Comparison of ENCODE assay signal across 12 cellular contexts in the genomic region with DNA sequence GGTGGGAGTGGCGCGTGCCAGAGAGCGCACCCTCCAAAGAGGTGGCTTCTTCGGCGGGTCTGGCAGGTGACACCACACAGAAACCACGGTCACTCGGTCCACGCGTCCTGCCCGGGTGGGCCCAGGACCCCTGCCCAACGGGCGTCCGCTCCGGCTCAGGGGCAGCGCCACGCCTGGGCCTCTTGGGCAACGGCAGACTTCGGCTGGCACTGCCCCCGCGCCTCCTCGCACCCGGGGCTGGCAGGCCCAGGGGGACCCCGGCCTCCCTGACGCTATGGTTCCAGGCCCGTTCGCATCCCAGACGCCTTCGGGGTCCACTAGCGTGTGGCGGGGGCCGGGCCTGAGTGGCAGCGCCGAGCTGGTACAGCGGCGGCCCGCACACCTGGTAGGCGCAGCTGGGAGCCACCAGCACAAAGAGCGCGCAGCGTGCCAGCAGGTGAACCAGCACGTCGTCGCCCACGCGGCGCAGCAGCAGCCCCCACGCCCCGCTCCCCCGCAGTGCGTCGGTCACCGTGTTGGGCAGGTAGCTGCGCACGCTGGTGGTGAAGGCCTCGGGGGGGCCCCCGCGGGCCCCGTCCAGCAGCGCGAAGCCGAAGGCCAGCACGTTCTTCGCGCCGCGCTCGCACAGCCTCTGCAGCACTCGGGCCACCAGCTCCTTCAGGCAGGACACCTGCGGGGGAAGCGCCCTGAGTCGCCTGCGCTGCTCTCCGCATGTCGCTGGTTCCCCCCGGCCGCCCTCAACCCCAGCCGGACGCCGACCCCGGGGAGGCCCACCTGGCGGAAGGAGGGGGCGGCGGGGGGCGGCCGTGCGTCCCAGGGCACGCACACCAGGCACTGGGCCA. TPM values are rescaled to one million over a fixed set of nuclear protein-coding genes. Genes with fewer than 3 reads are reported as not detected.
DNase-seq lines count a peak whose midpoint lies in the region; ATAC-seq and TF ChIP-seq lines count a peak whose summit lies in the region.
"Had no signal": no experiment of that assay in that cellular context is flagged by ENCODE, and none has a peak within 500 bp of the region (broad histone marks: within the 10 kb centered on the region; RNA-seq: fewer than 3 reads in every experiment).

No MANE protein-coding gene starts in this region.

- H3K27me3 Mint-ChIP-seq in activated CD8-positive, alpha-beta memory T cell treated with anti-CD3 and anti-CD28 coated beads, Interleukin-2, amount 10 ng/mL, durations not matched to agents 7 days and 5 days = peaks cover 15% of the 10 kb centered on the region
- H3K27me3 Mint-ChIP-seq: CD4-positive, alpha-beta memory T cell had no signal

- peak; percentile 28 for ATAC-seq in activated CD8-positive, alpha-beta memory T cell treated with anti-CD3 and anti-CD28 coated beads, Interleukin-2, amount 10 ng/mL, durations not matched to agents 7 days and 5 days
- peak; percentile 37 for ATAC-seq in stimulated activated effector memory CD8-positive, alpha-beta T cell treated with anti-CD3 and anti-CD28 coated beads, Interleukin-12 subunit alpha, Interleukin-12 subunit beta, amount 100 ng/mL, for 72 hours
- ATAC-seq in GM19463 (IDR thresholded peaks at IDR 0.05; ENCODE audit: unreplicated experiment) = no peak

- TF ChIP-seq CTCF in NB4 (IDR thresholded peaks at IDR 0.05; ENCODE audit: low read depth, low read length) = no peak

- no peak overlapping the region for H3K4me3 Mint-ChIP-seq in activated CD8-positive, alpha-beta memory T cell treated with anti-CD3 and anti-CD28 coated beads, Interleukin-2, amount 10 ng/mL, durations not matched to agents 7 days and 5 days
- H3K4me3 Mint-ChIP-seq in stimulated activated effector memory CD8-positive, alpha-beta T cell treated with anti-CD3 and anti-CD28 coated beads, Interleukin-12 subunit alpha, Interleukin-12 subunit beta, amount 100 ng/mL, for 72 hours = peak overlapping the region; percentile 37

- H3K27ac Mint-ChIP-seq in activated CD8-positive, alpha-beta memory T cell treated with anti-CD3 and anti-CD28 coated beads, Interleukin-2, amount 10 ng/mL, durations not matched to agents 7 days and 5 days = no peak overlapping the region
- no peak overlapping the region for H3K27ac Mint-ChIP-seq in stimulated activated effector memory CD8-positive, alpha-beta T cell treated with anti-CD3 and anti-CD28 coated beads, Interleukin-12 subunit alpha, Interleukin-12 subunit beta, amount 100 ng/mL, for 72 hours
- H3K27ac Mint-ChIP-seq: CD4-positive, alpha-beta memory T cell had no signal

- no peak for TF ChIP-seq POLR2A in NB4 (IDR thresholded peaks at IDR 0.05; ENCODE audit: extremely low read depth, insufficient read length)

- H3K4me3 ChIP-seq in NB4 (ENCODE audit: low read depth, low read length) = peak overlapping the region; percentile 49
- H3K4me3 ChIP-seq: ascending aorta had no signal

- peaks cover 2% of the 10 kb centered on the region for H3K4me1 Mint-ChIP-seq in activated CD8-positive, alpha-beta memory T cell treated with anti-CD3 and anti-CD28 coated beads, Interleukin-2, amount 10 ng/mL, durations not matched to agents 7 days and 5 days
- no peaks in the 10 kb centered on the region for H3K4me1 Mint-ChIP-seq in stimulated activated effector memory CD8-positive, alpha-beta T cell treated with anti-CD3 and anti-CD28 coated beads, Interleukin-12 subunit alpha, Interleukin-12 subunit beta, amount 100 ng/mL, for 72 hours

- H3K9me3 Mint-ChIP-seq in activated CD8-positive, alpha-beta memory T cell treated with anti-CD3 and anti-CD28 coated beads, Interleukin-2, amount 10 ng/mL, durations not matched to agents 7 days and 5 days (ENCODE audit: low read depth) = no peaks in the 10 kb centered on the region
- H3K9me3 Mint-ChIP-seq in stimulated activated effector memory CD8-positive, alpha-beta T cell treated with anti-CD3 and anti-CD28 coated beads, Interleukin-12 subunit alpha, Interleukin-12 subunit beta, amount 100 ng/mL, for 72 hours = no peaks in the 10 kb centered on the region
- H3K9me3 Mint-ChIP-seq: CD4-positive, alpha-beta memory T cell had no signal

- no peak for DNase-seq in activated CD8-positive, alpha-beta memory T cell treated with anti-CD3 and anti-CD28 coated beads, Interleukin-2, amount 10 ng/mL, durations not matched to agents 7 days and 5 days
- DNase-seq in activated CD8-positive, alpha-beta memory T cell treated with anti-CD3 and anti-CD28 coated beads for 24 hours = no peak
- DNase-seq in NB4 (ENCODE audit: low read depth) = peak; percentile 66
- DNase-seq in glomerular visceral epithelial cell (ENCODE audit: extremely low spot score) = peak; percentile 36
- DNase-seq in stimulated activated effector memory CD8-positive, alpha-beta T cell treated with anti-CD3 and anti-CD28 coated beads, Interleukin-12 subunit alpha, Interleukin-12 subunit beta, amount 100 ng/mL, for 72 hours (ENCODE audit: low spot score in 2 of 2) = no peak
- no peak for DNase-seq in GM19238 (ENCODE audit: insufficient read length, low spot score)
- DNase-seq in T-helper 1 cell = no peak
- DNase-seq: SIG-M5 had no signal

- CTCF ChIA-PET in activated CD8-positive, alpha-beta memory T cell treated with anti-CD3 and anti-CD28 coated beads, Interleukin-2, amount 10 ng/mL, durations not matched to agents 7 days and 5 days (lab: Charles Lee) = interaction anchor here (1.0 kb wide), 1 partner anchor 9 kb away, joined by 3 read pairs; no protein-coding TSS in a partner anchor

- no peaks in the 10 kb centered on the region for H3K36me3 Mint-ChIP-seq in activated CD8-positive, alpha-beta memory T cell treated with anti-CD3 and anti-CD28 coated beads, Interleukin-2, amount 10 ng/mL, durations not matched to agents 7 days and 5 days
- H3K36me3 Mint-ChIP-seq in stimulated activated effector memory CD8-positive, alpha-beta T cell treated with anti-CD3 and anti-CD28 coated beads, Interleukin-12 subunit alpha, Interleukin-12 subunit beta, amount 100 ng/mL, for 72 hours = peaks cover 5% of the 10 kb centered on the region
- H3K36me3 Mint-ChIP-seq: CD4-positive, alpha-beta memory T cell had no signal

RNA-seq across cellular contexts. Expression of a gene that starts 0.7 kb away (rescaled TPM):
- total RNA-seq in activated CD8-positive, alpha-beta memory T cell treated with anti-CD3 and anti-CD28 coated beads, Interleukin-2, amount 10 ng/mL, durations not matched to agents 7 days and 5 days = 1 to 10 TPM in 1 of 2 experiments, under 1 TPM in 1; 0.82 to 1.5 TPM
- total RNA-seq: ascending aorta; CD4-positive, alpha-beta memory T cell; fibroblast of villous mesenchyme had no signal

RNA-seq across cellular contexts. Expression of a gene that starts 50.7 kb away (rescaled TPM):
- total RNA-seq in activated CD8-positive, alpha-beta memory T cell treated with anti-CD3 and anti-CD28 coated beads, Interleukin-2, amount 10 ng/mL, durations not matched to agents 7 days and 5 days = 100 to 1,000 TPM; 107 to 115 TPM

Comparison
In these comparisons a context has a peak if more than half of its experiments do, and no peak if none do; other contexts are left out.
1. DNase-seq: peak in NB4 (single experiment) and glomerular visceral epithelial cell (single experiment); none in activated CD8-positive, alpha-beta memory T cell treated with anti-CD3 and anti-CD28 coated beads, Interleukin-2, amount 10 ng/mL, durations not matched to agents 7 days and 5 days (single experiment), activated CD8-positive, alpha-beta memory T cell treated with anti-CD3 and anti-CD28 coated beads for 24 hours (single experiment), stimulated activated effector memory CD8-positive, alpha-beta T cell treated with anti-CD3 and anti-CD28 coated beads, Interleukin-12 subunit alpha, Interleukin-12 subunit beta, amount 100 ng/mL, for 72 hours (0 of 2), GM19238 (single experiment) and T-helper 1 cell (0 of 5).